In the genomic region with DNA sequence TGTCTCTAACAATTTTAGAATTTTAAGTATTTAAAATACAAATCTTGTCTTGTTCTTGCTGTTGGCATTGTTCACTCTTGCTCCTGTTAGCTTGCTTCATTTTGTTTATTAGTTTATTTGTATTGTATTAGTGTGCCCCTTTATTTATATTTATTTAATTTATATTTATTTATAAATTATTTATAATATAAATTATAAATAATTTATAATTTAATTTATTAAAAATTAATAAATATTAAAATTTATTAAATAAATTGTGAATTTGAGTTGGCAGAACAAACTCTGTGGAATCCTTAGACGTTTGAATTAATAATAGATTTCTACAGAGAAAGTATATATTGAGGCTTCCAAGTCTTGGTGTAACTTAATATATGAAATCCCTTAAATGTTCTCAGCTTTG, we compare ENCODE assay signal across 30 cellular contexts.
"Had no signal": no experiment of that assay in that cellular context is flagged by ENCODE, and none has a peak within 500 bp of the region (broad histone marks: within the 10 kb centered on the region; RNA-seq: fewer than 3 reads in every experiment).

No MANE protein-coding gene starts in this region.

- ATAC-seq: activated T-cell treated with anti-CD3 and anti-CD28 coated beads, Interleukin-2, amount 50 U/mL, for 4 hours; activated T-helper 17 cell treated with anti-CD3 and anti-CD28 coated beads, Interleukin-2, amount 50 U/mL, for 72 hours; T-cell had no signal

- H3K4me3 Mint-ChIP-seq: activated CD4-positive, alpha-beta memory T cell treated with anti-CD3 and anti-CD28 coated beads, Interleukin-2, amount 10 ng/mL, durations not matched to agents 7 days and 5 days; activated CD4-positive, alpha-beta T cell treated with anti-CD3 and anti-CD28 coated beads, Interleukin-2, amount 10 ng/mL, durations not matched to agents 7 days and 5 days; activated naive CD8-positive, alpha-beta T cell; activated T-cell treated with anti-CD3 and anti-CD28 coated beads, Interleukin-2, amount 50 U/mL, for 4 hours; activated T-helper 17 cell treated with anti-CD3 and anti-CD28 coated beads, Interleukin-2, amount 50 U/mL, for 72 hours; central memory CD8-positive, alpha-beta T cell; T-cell; T-helper 1 cell treated with Interleukin-12 subunit alpha and Interleukin-12 subunit beta and Interleukin-4 antibody, amounts not matched to agents 30 μg/mL and 1 μg/mL, for 36 hours had no signal

- H3K27me3 Mint-ChIP-seq: activated CD4-positive, alpha-beta memory T cell treated with anti-CD3 and anti-CD28 coated beads, Interleukin-2, amount 10 ng/mL, durations not matched to agents 7 days and 5 days; activated CD4-positive, alpha-beta T cell treated with anti-CD3 and anti-CD28 coated beads, Interleukin-2, amount 10 ng/mL, durations not matched to agents 7 days and 5 days; activated naive CD8-positive, alpha-beta T cell; activated T-helper 17 cell treated with anti-CD3 and anti-CD28 coated beads, Interleukin-2, amount 50 U/mL, for 72 hours; central memory CD8-positive, alpha-beta T cell; T-cell had no signal

- H3K4me3 ChIP-seq: esophagus squamous epithelium had no signal

- H3K36me3 ChIP-seq: brain microvascular endothelial cell, esophagus squamous epithelium had no signal

- DNase-seq: activated CD4-positive, alpha-beta memory T cell treated with anti-CD3 and anti-CD28 coated beads, Interleukin-2, amount 10 ng/mL, durations not matched to agents 7 days and 5 days; activated CD4-positive, alpha-beta T cell treated with anti-CD3 and anti-CD28 coated beads for 1 hour; activated CD4-positive, alpha-beta T cell treated with anti-CD3 and anti-CD28 coated beads for 4 hours; activated CD4-positive, alpha-beta T cell treated with anti-CD3 and anti-CD28 coated beads, Interleukin-2, amount 10 ng/mL, durations not matched to agents 7 days and 5 days; activated CD4-positive, alpha-beta T cell treated with anti-CD3 and anti-CD28 coated beads, Interleukin-2, amount 50 U/mL, for 4 hours; activated CD8-positive, alpha-beta memory T cell treated with anti-CD3 and anti-CD28 coated beads for 24 hours; activated effector memory CD4-positive, alpha-beta T cell treated with Interleukin-2 at 50 U/mL for 16 hours; activated gamma-delta T cell treated with Interleukin-2 at 50 U/mL for 16 hours; activated naive CD4-positive, alpha-beta T cell treated with anti-CD3 and anti-CD28 coated beads, Interleukin-2, amount 50 U/mL, for 16 hours; activated naive CD4-positive, alpha-beta T cell treated with Interleukin-2 at 50 U/mL for 16 hours; activated T-cell treated with anti-CD3 and anti-CD28 coated beads, Interleukin-2, amount 50 U/mL, for 4 hours; amniotic stem cell; anterior cingulate cortex; brain microvascular endothelial cell; cortex of kidney; dermis blood vessel endothelial cell; effector CD8-positive, alpha-beta T cell; esophagus squamous epithelium; foreskin melanocyte; head of caudate nucleus; T-cell; T-helper 9 cell had no signal

- H3K36me3 Mint-ChIP-seq: activated naive CD8-positive, alpha-beta T cell; T-cell had no signal

- H3K27ac Mint-ChIP-seq: activated CD4-positive, alpha-beta memory T cell treated with anti-CD3 and anti-CD28 coated beads, Interleukin-2, amount 10 ng/mL, durations not matched to agents 7 days and 5 days; activated CD4-positive, alpha-beta T cell treated with anti-CD3 and anti-CD28 coated beads, Interleukin-2, amount 10 ng/mL, durations not matched to agents 7 days and 5 days; activated naive CD8-positive, alpha-beta T cell; activated T-helper 17 cell treated with anti-CD3 and anti-CD28 coated beads, Interleukin-2, amount 50 U/mL, for 72 hours; T-cell; T-helper 1 cell treated with Interleukin-12 subunit alpha and Interleukin-12 subunit beta and Interleukin-4 antibody, amounts not matched to agents 30 μg/mL and 1 μg/mL, for 36 hours had no signal

- H3K27ac ChIP-seq: brain microvascular endothelial cell, epithelial cell of prostate, esophagus squamous epithelium had no signal

- FAIRE-seq: astrocyte, bronchial epithelial cell, endothelial cell of umbilical vein had no signal

- H3K27me3 ChIP-seq: brain microvascular endothelial cell, esophagus squamous epithelium had no signal

- H3K9me3 ChIP-seq: esophagus squamous epithelium had no signal

- H3K4me1 ChIP-seq: esophagus squamous epithelium had no signal

- H3K9me3 Mint-ChIP-seq: T-helper 1 cell treated with Interleukin-12 subunit alpha and Interleukin-12 subunit beta and Interleukin-4 antibody, amounts not matched to agents 30 μg/mL and 1 μg/mL, for 36 hours had no signal

- H3K4me1 Mint-ChIP-seq: activated CD4-positive, alpha-beta memory T cell treated with anti-CD3 and anti-CD28 coated beads, Interleukin-2, amount 10 ng/mL, durations not matched to agents 7 days and 5 days; activated CD4-positive, alpha-beta T cell treated with anti-CD3 and anti-CD28 coated beads, Interleukin-2, amount 10 ng/mL, durations not matched to agents 7 days and 5 days; activated T-helper 17 cell treated with anti-CD3 and anti-CD28 coated beads, Interleukin-2, amount 50 U/mL, for 72 hours; central memory CD8-positive, alpha-beta T cell; T-cell had no signal
